In the genomic region with DNA sequence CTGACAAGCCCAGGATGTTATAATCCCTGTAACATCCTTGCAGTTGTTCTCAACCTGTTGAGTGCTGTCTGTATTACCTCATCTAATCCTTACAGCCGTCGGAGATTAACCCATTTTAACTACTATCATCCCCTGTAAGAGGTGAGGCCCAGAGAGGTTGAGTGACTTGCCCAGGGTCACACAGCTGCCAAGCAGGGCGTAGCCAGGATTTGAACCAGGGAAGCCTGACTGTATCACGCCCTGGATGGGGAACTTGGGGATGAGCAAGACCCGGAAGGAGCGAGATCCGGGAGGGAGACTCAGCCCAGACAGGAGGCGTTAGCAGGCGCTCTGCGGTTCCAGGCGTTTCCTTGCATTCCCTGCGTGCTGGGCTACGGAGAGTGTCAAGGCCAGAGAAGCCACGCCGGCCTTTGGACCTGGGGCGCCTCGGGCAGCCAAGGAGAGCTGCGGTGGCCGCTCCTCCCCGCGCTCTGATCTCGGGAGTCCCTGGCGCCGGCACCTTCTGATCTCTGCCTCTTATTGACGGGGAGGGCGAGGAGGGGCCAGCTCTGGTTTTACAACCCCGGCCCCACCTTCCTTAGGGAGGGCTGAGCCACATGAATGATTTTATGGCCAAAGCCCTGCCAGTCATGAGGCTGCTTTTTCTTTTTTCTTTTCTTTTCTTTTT, we compare ENCODE assay signal across 1 cellular context.
TF ChIP-seq lines count a peak whose summit lies in the region.

No MANE protein-coding gene starts in this region.

TF ChIP-seq in HepG2, 621 proteins besides CTCF, POLR2A, EP300 and RAD21 (continued from another document and continues in another):
- TF ChIP-seq, protein P1, sequence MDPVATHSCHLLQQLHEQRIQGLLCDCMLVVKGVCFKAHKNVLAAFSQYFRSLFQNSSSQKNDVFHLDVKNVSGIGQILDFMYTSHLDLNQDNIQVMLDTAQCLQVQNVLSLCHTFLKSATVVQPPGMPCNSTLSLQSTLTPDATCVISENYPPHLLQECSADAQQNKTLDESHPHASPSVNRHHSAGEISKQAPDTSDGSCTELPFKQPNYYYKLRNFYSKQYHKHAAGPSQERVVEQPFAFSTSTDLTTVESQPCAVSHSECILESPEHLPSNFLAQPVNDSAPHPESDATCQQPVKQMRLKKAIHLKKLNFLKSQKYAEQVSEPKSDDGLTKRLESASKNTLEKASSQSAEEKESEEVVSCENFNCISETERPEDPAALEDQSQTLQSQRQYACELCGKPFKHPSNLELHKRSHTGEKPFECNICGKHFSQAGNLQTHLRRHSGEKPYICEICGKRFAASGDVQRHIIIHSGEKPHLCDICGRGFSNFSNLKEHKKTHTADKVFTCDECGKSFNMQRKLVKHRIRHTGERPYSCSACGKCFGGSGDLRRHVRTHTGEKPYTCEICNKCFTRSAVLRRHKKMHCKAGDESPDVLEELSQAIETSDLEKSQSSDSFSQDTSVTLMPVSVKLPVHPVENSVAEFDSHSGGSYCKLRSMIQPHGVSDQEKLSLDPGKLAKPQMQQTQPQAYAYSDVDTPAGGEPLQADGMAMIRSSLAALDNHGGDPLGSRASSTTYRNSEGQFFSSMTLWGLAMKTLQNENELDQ (CRISPR knock-in tag; IDR thresholded peaks at IDR 0.05; ENCODE audit: borderline replicate concordance) = no peak
- TF ChIP-seq ZNF496 (CRISPR knock-in tag; IDR thresholded peaks at IDR 0.05; ENCODE audit: insufficient replicate concordance) = no peak
- no peak for TF ChIP-seq ZNF354B (CRISPR knock-in tag; IDR thresholded peaks at IDR 0.05)
- TF ChIP-seq ZNF10 (CRISPR knock-in tag; IDR thresholded peaks at IDR 0.05; ENCODE audit: borderline replicate concordance, low read depth) = no peak
- TF ChIP-seq, protein P2, sequence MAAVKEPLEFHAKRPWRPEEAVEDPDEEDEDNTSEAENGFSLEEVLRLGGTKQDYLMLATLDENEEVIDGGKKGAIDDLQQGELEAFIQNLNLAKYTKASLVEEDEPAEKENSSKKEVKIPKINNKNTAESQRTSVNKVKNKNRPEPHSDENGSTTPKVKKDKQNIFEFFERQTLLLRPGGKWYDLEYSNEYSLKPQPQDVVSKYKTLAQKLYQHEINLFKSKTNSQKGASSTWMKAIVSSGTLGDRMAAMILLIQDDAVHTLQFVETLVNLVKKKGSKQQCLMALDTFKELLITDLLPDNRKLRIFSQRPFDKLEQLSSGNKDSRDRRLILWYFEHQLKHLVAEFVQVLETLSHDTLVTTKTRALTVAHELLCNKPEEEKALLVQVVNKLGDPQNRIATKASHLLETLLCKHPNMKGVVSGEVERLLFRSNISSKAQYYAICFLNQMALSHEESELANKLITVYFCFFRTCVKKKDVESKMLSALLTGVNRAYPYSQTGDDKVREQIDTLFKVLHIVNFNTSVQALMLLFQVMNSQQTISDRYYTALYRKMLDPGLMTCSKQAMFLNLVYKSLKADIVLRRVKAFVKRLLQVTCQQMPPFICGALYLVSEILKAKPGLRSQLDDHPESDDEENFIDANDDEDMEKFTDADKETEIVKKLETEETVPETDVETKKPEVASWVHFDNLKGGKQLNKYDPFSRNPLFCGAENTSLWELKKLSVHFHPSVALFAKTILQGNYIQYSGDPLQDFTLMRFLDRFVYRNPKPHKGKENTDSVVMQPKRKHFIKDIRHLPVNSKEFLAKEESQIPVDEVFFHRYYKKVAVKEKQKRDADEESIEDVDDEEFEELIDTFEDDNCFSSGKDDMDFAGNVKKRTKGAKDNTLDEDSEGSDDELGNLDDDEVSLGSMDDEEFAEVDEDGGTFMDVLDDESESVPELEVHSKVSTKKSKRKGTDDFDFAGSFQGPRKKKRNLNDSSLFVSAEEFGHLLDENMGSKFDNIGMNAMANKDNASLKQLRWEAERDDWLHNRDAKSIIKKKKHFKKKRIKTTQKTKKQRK (IDR thresholded peaks at IDR 0.05; ENCODE audit: low read length) = no peak
- no peak for TF ChIP-seq ZEB1 (IDR thresholded peaks at IDR 0.05; ENCODE audit: insufficient replicate concordance, low read depth)
- no peak for TF ChIP-seq SRSF9 (IDR thresholded peaks at IDR 0.05; ENCODE audit: borderline replicate concordance, insufficient read depth, low read depth, low read length, poor library complexity, severe bottlenecking)
- no peak for TF ChIP-seq RELA (CRISPR knock-in tag; IDR thresholded peaks at IDR 0.05)
- TF ChIP-seq ZNF879 (CRISPR knock-in tag; IDR thresholded peaks at IDR 0.05) = no peak
- TF ChIP-seq ZNF530 (CRISPR knock-in tag; IDR thresholded peaks at IDR 0.05; ENCODE audit: low read depth) = no peak
- no peak for TF ChIP-seq HOXA9 (CRISPR knock-in tag; IDR thresholded peaks at IDR 0.05; ENCODE audit: borderline replicate concordance)
- TF ChIP-seq, protein P3, sequence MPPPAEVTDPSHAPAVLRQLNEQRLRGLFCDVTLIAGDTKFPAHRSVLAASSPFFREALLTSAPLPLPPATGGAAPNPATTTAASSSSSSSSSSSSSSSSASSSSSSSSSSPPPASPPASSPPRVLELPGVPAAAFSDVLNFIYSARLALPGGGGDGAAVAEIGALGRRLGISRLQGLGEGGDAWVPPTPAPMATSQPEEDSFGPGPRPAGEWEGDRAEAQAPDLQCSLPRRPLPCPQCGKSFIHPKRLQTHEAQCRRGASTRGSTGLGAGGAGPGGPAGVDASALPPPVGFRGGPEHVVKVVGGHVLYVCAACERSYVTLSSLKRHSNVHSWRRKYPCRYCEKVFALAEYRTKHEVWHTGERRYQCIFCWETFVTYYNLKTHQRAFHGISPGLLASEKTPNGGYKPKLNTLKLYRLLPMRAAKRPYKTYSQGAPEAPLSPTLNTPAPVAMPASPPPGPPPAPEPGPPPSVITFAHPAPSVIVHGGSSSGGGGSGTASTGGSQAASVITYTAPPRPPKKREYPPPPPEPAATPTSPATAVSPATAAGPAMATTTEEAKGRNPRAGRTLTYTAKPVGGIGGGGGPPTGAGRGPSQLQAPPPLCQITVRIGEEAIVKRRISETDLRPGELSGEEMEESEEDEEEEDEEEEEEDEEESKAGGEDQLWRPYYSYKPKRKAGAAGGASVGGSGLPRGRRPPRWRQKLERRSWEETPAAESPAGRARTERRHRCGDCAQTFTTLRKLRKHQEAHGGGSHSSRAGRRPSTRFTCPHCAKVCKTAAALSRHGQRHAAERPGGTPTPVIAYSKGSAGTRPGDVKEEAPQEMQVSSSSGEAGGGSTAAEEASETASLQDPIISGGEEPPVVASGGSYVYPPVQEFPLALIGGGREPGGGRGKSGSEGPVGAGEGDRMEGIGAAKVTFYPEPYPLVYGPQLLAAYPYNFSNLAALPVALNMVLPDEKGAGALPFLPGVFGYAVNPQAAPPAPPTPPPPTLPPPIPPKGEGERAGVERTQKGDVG (CRISPR knock-in tag; IDR thresholded peaks at IDR 0.05; ENCODE audit: borderline replicate concordance) = peak; percentile 60; the same call in 1 of the 2 replicates
- no peak for TF ChIP-seq EHMT2 (IDR thresholded peaks at IDR 0.05; ENCODE audit: borderline replicate concordance, low read depth, low read length)
- TF ChIP-seq, protein P4, sequence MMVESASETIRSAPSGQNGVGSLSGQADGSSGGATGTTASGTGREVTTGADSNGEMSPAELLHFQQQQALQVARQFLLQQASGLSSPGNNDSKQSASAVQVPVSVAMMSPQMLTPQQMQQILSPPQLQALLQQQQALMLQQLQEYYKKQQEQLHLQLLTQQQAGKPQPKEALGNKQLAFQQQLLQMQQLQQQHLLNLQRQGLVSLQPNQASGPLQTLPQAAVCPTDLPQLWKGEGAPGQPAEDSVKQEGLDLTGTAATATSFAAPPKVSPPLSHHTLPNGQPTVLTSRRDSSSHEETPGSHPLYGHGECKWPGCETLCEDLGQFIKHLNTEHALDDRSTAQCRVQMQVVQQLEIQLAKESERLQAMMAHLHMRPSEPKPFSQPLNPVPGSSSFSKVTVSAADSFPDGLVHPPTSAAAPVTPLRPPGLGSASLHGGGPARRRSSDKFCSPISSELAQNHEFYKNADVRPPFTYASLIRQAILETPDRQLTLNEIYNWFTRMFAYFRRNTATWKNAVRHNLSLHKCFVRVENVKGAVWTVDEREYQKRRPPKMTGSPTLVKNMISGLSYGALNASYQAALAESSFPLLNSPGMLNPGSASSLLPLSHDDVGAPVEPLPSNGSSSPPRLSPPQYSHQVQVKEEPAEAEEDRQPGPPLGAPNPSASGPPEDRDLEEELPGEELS (CRISPR knock-in tag; IDR thresholded peaks at IDR 0.05) = peak; percentile 81
- TF ChIP-seq, protein P5, sequence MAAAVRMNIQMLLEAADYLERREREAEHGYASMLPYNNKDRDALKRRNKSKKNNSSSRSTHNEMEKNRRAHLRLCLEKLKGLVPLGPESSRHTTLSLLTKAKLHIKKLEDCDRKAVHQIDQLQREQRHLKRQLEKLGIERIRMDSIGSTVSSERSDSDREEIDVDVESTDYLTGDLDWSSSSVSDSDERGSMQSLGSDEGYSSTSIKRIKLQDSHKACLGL (CRISPR knock-in tag; IDR thresholded peaks at IDR 0.05) = 0 out of 2 replicates have a peak, but pooled peaks have one; percentile 36
- TF ChIP-seq PAWR (CRISPR knock-in tag; IDR thresholded peaks at IDR 0.05; ENCODE audit: borderline replicate concordance) = no peak
- no peak for TF ChIP-seq SUZ12 (IDR thresholded peaks at IDR 0.05; ENCODE audit: low read depth, low read length)
- TF ChIP-seq, protein P6, sequence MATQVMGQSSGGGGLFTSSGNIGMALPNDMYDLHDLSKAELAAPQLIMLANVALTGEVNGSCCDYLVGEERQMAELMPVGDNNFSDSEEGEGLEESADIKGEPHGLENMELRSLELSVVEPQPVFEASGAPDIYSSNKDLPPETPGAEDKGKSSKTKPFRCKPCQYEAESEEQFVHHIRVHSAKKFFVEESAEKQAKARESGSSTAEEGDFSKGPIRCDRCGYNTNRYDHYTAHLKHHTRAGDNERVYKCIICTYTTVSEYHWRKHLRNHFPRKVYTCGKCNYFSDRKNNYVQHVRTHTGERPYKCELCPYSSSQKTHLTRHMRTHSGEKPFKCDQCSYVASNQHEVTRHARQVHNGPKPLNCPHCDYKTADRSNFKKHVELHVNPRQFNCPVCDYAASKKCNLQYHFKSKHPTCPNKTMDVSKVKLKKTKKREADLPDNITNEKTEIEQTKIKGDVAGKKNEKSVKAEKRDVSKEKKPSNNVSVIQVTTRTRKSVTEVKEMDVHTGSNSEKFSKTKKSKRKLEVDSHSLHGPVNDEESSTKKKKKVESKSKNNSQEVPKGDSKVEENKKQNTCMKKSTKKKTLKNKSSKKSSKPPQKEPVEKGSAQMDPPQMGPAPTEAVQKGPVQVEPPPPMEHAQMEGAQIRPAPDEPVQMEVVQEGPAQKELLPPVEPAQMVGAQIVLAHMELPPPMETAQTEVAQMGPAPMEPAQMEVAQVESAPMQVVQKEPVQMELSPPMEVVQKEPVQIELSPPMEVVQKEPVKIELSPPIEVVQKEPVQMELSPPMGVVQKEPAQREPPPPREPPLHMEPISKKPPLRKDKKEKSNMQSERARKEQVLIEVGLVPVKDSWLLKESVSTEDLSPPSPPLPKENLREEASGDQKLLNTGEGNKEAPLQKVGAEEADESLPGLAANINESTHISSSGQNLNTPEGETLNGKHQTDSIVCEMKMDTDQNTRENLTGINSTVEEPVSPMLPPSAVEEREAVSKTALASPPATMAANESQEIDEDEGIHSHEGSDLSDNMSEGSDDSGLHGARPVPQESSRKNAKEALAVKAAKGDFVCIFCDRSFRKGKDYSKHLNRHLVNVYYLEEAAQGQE (IDR thresholded peaks at IDR 0.05; ENCODE audit: borderline replicate concordance in 1 of 2, low read depth in 1 of 2, low read length in 2 of 2) = peak in 1 of 2 experiments; percentile 43; a peak in 1 of 4 replicates
- TF ChIP-seq ZMYM2 (CRISPR knock-in tag; IDR thresholded peaks at IDR 0.05) = peak; percentile 99
- TF ChIP-seq, protein P7, sequence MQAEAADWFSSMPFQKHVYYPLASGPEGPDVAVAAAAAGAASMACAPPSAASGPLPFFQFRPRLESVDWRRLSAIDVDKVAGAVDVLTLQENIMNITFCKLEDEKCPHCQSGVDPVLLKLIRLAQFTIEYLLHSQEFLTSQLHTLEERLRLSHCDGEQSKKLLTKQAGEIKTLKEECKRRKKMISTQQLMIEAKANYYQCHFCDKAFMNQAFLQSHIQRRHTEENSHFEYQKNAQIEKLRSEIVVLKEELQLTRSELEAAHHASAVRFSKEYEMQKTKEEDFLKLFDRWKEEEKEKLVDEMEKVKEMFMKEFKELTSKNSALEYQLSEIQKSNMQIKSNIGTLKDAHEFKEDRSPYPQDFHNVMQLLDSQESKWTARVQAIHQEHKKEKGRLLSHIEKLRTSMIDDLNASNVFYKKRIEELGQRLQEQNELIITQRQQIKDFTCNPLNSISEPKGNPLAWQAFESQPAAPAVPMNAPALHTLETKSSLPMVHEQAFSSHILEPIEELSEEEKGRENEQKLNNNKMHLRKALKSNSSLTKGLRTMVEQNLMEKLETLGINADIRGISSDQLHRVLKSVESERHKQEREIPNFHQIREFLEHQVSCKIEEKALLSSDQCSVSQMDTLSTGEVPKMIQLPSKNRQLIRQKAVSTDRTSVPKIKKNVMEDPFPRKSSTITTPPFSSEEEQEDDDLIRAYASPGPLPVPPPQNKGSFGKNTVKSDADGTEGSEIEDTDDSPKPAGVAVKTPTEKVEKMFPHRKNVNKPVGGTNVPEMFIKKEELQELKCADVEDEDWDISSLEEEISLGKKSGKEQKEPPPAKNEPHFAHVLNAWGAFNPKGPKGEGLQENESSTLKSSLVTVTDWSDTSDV (CRISPR knock-in tag; IDR thresholded peaks at IDR 0.05) = no peak
- peak; percentile 77; the same call in 1 of the 2 replicates for TF ChIP-seq ZFP82 (CRISPR knock-in tag; IDR thresholded peaks at IDR 0.05; ENCODE audit: borderline replicate concordance)
- TF ChIP-seq, protein P8, sequence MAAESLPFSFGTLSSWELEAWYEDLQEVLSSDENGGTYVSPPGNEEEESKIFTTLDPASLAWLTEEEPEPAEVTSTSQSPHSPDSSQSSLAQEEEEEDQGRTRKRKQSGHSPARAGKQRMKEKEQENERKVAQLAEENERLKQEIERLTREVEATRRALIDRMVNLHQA (CRISPR knock-in tag; IDR thresholded peaks at IDR 0.05) = no peak
- peak; percentile 96 for TF ChIP-seq ZNF292 (CRISPR knock-in tag; IDR thresholded peaks at IDR 0.05; ENCODE audit: borderline replicate concordance, low read depth)
- TF ChIP-seq KDM5B (CRISPR knock-in tag; IDR thresholded peaks at IDR 0.05; ENCODE audit: borderline replicate concordance) = no peak; the same call in 1 of the 2 replicates
- no peak for TF ChIP-seq ARID2 (CRISPR knock-in tag; IDR thresholded peaks at IDR 0.05; ENCODE audit: borderline replicate concordance)
- TF ChIP-seq ZNF264 (CRISPR knock-in tag; IDR thresholded peaks at IDR 0.05) = peak; percentile 88
- no peak; the same call in 1 of the 2 replicates for TF ChIP-seq RFXANK (CRISPR knock-in tag; IDR thresholded peaks at IDR 0.05)
- no peak for TF ChIP-seq REL (CRISPR knock-in tag; conservative IDR thresholded peaks at IDR 0.05)
- TF ChIP-seq, protein P9, sequence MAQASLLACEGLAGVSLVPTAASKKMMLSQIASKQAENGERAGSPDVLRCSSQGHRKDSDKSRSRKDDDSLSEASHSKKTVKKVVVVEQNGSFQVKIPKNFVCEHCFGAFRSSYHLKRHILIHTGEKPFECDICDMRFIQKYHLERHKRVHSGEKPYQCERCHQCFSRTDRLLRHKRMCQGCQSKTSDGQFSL (CRISPR knock-in tag; IDR thresholded peaks at IDR 0.05) = 0 out of 2 replicates have a peak, but pooled peaks have one; percentile 40
- no peak for TF ChIP-seq ZNF557 (CRISPR knock-in tag; IDR thresholded peaks at IDR 0.05)
- TF ChIP-seq, protein P10, sequence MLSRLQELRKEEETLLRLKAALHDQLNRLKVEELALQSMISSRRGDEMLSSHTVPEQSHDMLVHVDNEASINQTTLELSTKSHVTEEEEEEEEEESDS (CRISPR knock-in tag; IDR thresholded peaks at IDR 0.05; ENCODE audit: borderline replicate concordance) = no peak
- TF ChIP-seq NCOA5 (CRISPR knock-in tag; IDR thresholded peaks at IDR 0.05) = no peak
- no peak for TF ChIP-seq ZNF44 (CRISPR knock-in tag; IDR thresholded peaks at IDR 0.05)
- TF ChIP-seq, protein P11, sequence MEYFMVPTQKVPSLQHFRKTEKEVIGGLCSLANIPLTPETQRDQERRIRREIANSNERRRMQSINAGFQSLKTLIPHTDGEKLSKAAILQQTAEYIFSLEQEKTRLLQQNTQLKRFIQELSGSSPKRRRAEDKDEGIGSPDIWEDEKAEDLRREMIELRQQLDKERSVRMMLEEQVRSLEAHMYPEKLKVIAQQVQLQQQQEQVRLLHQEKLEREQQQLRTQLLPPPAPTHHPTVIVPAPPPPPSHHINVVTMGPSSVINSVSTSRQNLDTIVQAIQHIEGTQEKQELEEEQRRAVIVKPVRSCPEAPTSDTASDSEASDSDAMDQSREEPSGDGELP (IDR thresholded peaks at IDR 0.05; ENCODE audit: borderline replicate concordance, low read depth) = peak; percentile 68; the same call in 1 of the 2 replicates
